ENCODE assay signal across 18 cellular contexts in the genomic region with DNA sequence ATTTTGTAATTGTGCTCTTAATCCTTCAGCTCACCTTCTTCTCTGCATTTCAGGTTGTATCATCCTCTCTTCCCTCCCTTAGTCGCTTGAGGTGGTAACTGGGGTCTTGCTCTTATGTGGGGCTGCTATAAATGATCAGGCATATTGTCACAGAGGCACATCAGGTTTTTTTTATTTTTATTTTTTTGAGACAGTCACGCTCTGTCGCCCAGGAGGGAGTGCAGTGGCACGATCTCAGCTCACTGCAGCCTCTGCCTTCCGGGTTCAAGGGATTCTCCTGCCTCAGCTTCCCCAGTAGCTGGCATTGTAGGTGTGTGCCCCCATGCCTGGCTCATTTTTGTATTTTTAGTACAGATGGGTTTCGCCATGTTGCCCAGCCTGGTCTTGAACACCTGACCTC. TPM values are rescaled to one million over a fixed set of nuclear protein-coding genes. Genes with fewer than 3 reads are reported as not detected.
DNase-seq lines count a peak whose midpoint lies in the region; ATAC-seq and TF ChIP-seq lines count a peak whose summit lies in the region.
"Had no signal": no experiment of that assay in that cellular context is flagged by ENCODE, and none has a peak within 500 bp of the region (broad histone marks: within the 10 kb centered on the region; RNA-seq: fewer than 3 reads in every experiment).

No MANE protein-coding gene starts in this region.

- CTCF ChIA-PET in CD8-positive, alpha-beta T cell (lab: Charles Lee): no interaction called here

- no peaks in the 10 kb centered on the region for H3K9me3 Mint-ChIP-seq in activated T-cell treated with anti-CD3 and anti-CD28 coated beads, Interleukin-2, amount 50 U/mL, for 24 hours
- no peaks in the 10 kb centered on the region for H3K9me3 Mint-ChIP-seq in activated T-cell treated with anti-CD3 and anti-CD28 coated beads, Interleukin-2, amount 50 U/mL, for 4 hours
- H3K9me3 Mint-ChIP-seq in CD8-positive, alpha-beta T cell: no peaks in the 10 kb centered on the region
- H3K9me3 Mint-ChIP-seq in activated naive CD8-positive, alpha-beta T cell (ENCODE audit: low read depth): no peaks in the 10 kb centered on the region
- H3K9me3 Mint-ChIP-seq in naive thymus-derived CD8-positive, alpha-beta T cell: no peaks in the 10 kb centered on the region

- H3K79me2 ChIP-seq in GM23248 (ENCODE audit: insufficient read depth): peaks cover 100% of the 10 kb centered on the region

- H3F3A ChIP-seq in GM23248 (ENCODE audit: insufficient read depth): peaks cover 67% of the 10 kb centered on the region

- peaks cover 71% of the 10 kb centered on the region for H3K4me1 Mint-ChIP-seq in activated T-cell treated with anti-CD3 and anti-CD28 coated beads, Interleukin-2, amount 50 U/mL, for 24 hours (ENCODE audit: low read depth)
- H3K4me1 Mint-ChIP-seq in activated T-cell treated with anti-CD3 and anti-CD28 coated beads, Interleukin-2, amount 50 U/mL, for 4 hours (ENCODE audit: low read depth): peaks cover 41% of the 10 kb centered on the region
- H3K4me1 Mint-ChIP-seq in CD8-positive, alpha-beta T cell (ENCODE audit: low read depth): peaks cover 69% of the 10 kb centered on the region
- peaks cover 56% of the 10 kb centered on the region for H3K4me1 Mint-ChIP-seq in activated naive CD8-positive, alpha-beta T cell (ENCODE audit: low read depth)
- H3K4me1 Mint-ChIP-seq in naive thymus-derived CD8-positive, alpha-beta T cell: peaks cover 16 to 66% (median 51%) of the 10 kb centered on the region in 4 donors

- H3K27me3 Mint-ChIP-seq in activated T-cell treated with anti-CD3 and anti-CD28 coated beads, Interleukin-2, amount 50 U/mL, for 24 hours: no peaks in the 10 kb centered on the region
- no peaks in the 10 kb centered on the region for H3K27me3 Mint-ChIP-seq in activated T-cell treated with anti-CD3 and anti-CD28 coated beads, Interleukin-2, amount 50 U/mL, for 4 hours (ENCODE audit: low read depth)
- no peaks in the 10 kb centered on the region for H3K27me3 Mint-ChIP-seq in CD8-positive, alpha-beta T cell (ENCODE audit: low read depth)
- H3K27me3 Mint-ChIP-seq in activated naive CD8-positive, alpha-beta T cell: no peaks in the 10 kb centered on the region
- H3K27me3 Mint-ChIP-seq in naive thymus-derived CD8-positive, alpha-beta T cell: no peaks in the 10 kb centered on the region

- POLR2A ChIA-PET in CD8-positive, alpha-beta T cell (lab: Charles Lee): no interaction called here
- POLR2A ChIA-PET in naive thymus-derived CD8-positive, alpha-beta T cell (lab: Charles Lee): no interaction called here

- no peaks in the 10 kb centered on the region for H3K9me3 ChIP-seq in CD8-positive, alpha-beta T cell (ENCODE audit: low read length)
- H3K9me3 ChIP-seq in GM23248 (ENCODE audit: low read depth) (no peaks in the 10 kb centered on the region), right atrium auricular region (no peaks in the 10 kb centered on the region)

- in situ Hi-C loops in GM23248 (cut with MboI): no loop called here

- H3K4me2 ChIP-seq in GM23248 (ENCODE audit: unreplicated experiment): no peak overlapping the region

- no peak overlapping the region for H3K4me3 Mint-ChIP-seq in activated T-cell treated with anti-CD3 and anti-CD28 coated beads, Interleukin-2, amount 50 U/mL, for 24 hours
- H3K4me3 Mint-ChIP-seq in activated T-cell treated with anti-CD3 and anti-CD28 coated beads, Interleukin-2, amount 50 U/mL, for 4 hours: no peak overlapping the region
- no peak overlapping the region for H3K4me3 Mint-ChIP-seq in CD8-positive, alpha-beta T cell
- no peak overlapping the region for H3K4me3 Mint-ChIP-seq in activated naive CD8-positive, alpha-beta T cell
- H3K4me3 Mint-ChIP-seq in naive thymus-derived CD8-positive, alpha-beta T cell: peak overlapping the region in 1 of 10 donors; percentile 57

- 92% methylated on average over 6 of the region's 6 CpGs for WGBS in GM23248 (ENCODE audit: low coverage in 1 of 2, low lambda C conversion rate in 2 of 2, missing lambda C conversion rate in 2 of 2), 2 experiments

- H2AFZ ChIP-seq in GM23248: no peak overlapping the region

- H3K27me3 ChIP-seq in CD8-positive, alpha-beta T cell (ENCODE audit: insufficient read depth, low read length): no peaks in the 10 kb centered on the region
- no peaks in the 10 kb centered on the region for H3K27me3 ChIP-seq in GM23248 (replicated peaks; ENCODE audit: insufficient read depth)
- no peaks in the 10 kb centered on the region for H3K27me3 ChIP-seq in right atrium auricular region

- H3K9ac ChIP-seq in GM23248: no peak overlapping the region

- H3K36me3 Mint-ChIP-seq in activated T-cell treated with anti-CD3 and anti-CD28 coated beads, Interleukin-2, amount 50 U/mL, for 24 hours (ENCODE audit: low read depth): peaks cover 96% of the 10 kb centered on the region
- peaks cover 50% of the 10 kb centered on the region for H3K36me3 Mint-ChIP-seq in activated T-cell treated with anti-CD3 and anti-CD28 coated beads, Interleukin-2, amount 50 U/mL, for 4 hours (ENCODE audit: insufficient read depth)
- H3K36me3 Mint-ChIP-seq in CD8-positive, alpha-beta T cell: peaks cover 89% of the 10 kb centered on the region
- H3K36me3 Mint-ChIP-seq in activated naive CD8-positive, alpha-beta T cell: peaks cover 2% of the 10 kb centered on the region
- H3K36me3 Mint-ChIP-seq in naive thymus-derived CD8-positive, alpha-beta T cell: peaks cover 0 to 87% (median 13%) of the 10 kb centered on the region in 3 donors

- ATAC-seq in activated T-cell treated with anti-CD3 and anti-CD28 coated beads, Interleukin-2, amount 50 U/mL, for 4 hours: no peak
- ATAC-seq in CD8-positive, alpha-beta T cell: no peak
- ATAC-seq in naive thymus-derived CD8-positive, alpha-beta T cell: no peak

- DNase-seq in activated T-cell treated with anti-CD3 and anti-CD28 coated beads, Interleukin-2, amount 50 U/mL, for 24 hours: no peak
- DNase-seq in activated T-cell treated with anti-CD3 and anti-CD28 coated beads, Interleukin-2, amount 50 U/mL, for 4 hours: no peak
- DNase-seq in CD8-positive, alpha-beta T cell: no peak
- no peak for DNase-seq in naive thymus-derived CD8-positive, alpha-beta T cell
- DNase-seq in GM23248 (no peak), germinal center (ENCODE audit: low spot score) (no peak), right atrium auricular region (ENCODE audit: low spot score) (no peak)
- DNase-seq: Calu3, GOT3, KG1, NCI-H1436, NCI-H2029, NCI-H2171 treated with DMSO at 0.1 percent for 48 hours, NCI-H446 treated with DMSO at 0.1 percent for 48 hours, NCI-H748 treated with DMSO at 0.1 percent for 48 hours had no signal

- peaks cover 44% of the 10 kb centered on the region for H3K36me3 ChIP-seq in CD8-positive, alpha-beta T cell (ENCODE audit: insufficient read depth, low read length)
- H3K36me3 ChIP-seq in GM23248 (ENCODE audit: low read depth) (peaks cover 85% of the 10 kb centered on the region), right atrium auricular region (peaks cover 86% of the 10 kb centered on the region)

- peaks cover 24% of the 10 kb centered on the region for H4K20me1 ChIP-seq in GM23248 (ENCODE audit: insufficient read depth)

- H3K27ac ChIP-seq in CD8-positive, alpha-beta T cell (ENCODE audit: low read depth, low read length): no peak overlapping the region
- no peak overlapping the region for H3K27ac ChIP-seq in GM23248
- no peak overlapping the region for H3K27ac ChIP-seq in right atrium auricular region
- H3K27ac ChIP-seq: C4-2B, RWPE1 had no signal

- peak overlapping the region; percentile 74 for H3K27ac Mint-ChIP-seq in activated T-cell treated with anti-CD3 and anti-CD28 coated beads, Interleukin-2, amount 50 U/mL, for 24 hours
- peak overlapping the region; percentile 56 for H3K27ac Mint-ChIP-seq in CD8-positive, alpha-beta T cell
- H3K27ac Mint-ChIP-seq in activated naive CD8-positive, alpha-beta T cell: peak overlapping the region; percentile 80
- peak overlapping the region in 7 of 10 donors; percentile 8 to 90 (median 52) for H3K27ac Mint-ChIP-seq in naive thymus-derived CD8-positive, alpha-beta T cell

- intact Hi-C loops in CD8-positive, alpha-beta T cell (cut with DNase I, micrococcal nuclease): no loop called here

- no peak overlapping the region for H3K4me3 ChIP-seq in CD8-positive, alpha-beta T cell (ENCODE audit: low read depth, low read length)
- H3K4me3 ChIP-seq in GM23248 (no peak overlapping the region), right atrium auricular region (no peak overlapping the region)

- TF ChIP-seq CTCF in CD8-positive, alpha-beta T cell (IDR thresholded peaks at IDR 0.05): no peak
- no peak for TF ChIP-seq CTCF in right atrium auricular region (IDR thresholded peaks at IDR 0.05)

- peaks cover 36% of the 10 kb centered on the region for H3K4me1 ChIP-seq in CD8-positive, alpha-beta T cell (ENCODE audit: insufficient read depth, low read length)
- H3K4me1 ChIP-seq in GM23248 (ENCODE audit: insufficient read depth): peaks cover 40% of the 10 kb centered on the region
- peaks cover 0 to 8% of the 10 kb centered on the region in 2 donors for H3K4me1 ChIP-seq in right atrium auricular region

- no peaks in the 10 kb centered on the region for H3K9me2 ChIP-seq in GM23248 (ENCODE audit: insufficient read depth)

RNA-seq across cellular contexts. Expression of a gene that starts 9.9 kb away (rescaled TPM):
- total RNA-seq in activated T-cell treated with anti-CD3 and anti-CD28 coated beads, Interleukin-2, amount 50 U/mL, for 4 hours: 100 to 1,000 TPM; 361 to 373 (median 372) TPM
- total RNA-seq in CD8-positive, alpha-beta T cell: 100 to 1,000 TPM; 296 to 307 TPM
- total RNA-seq in naive thymus-derived CD8-positive, alpha-beta T cell: 100 to 1,000 TPM; 210 to 226 TPM
- polyA plus RNA-seq in naive thymus-derived CD8-positive, alpha-beta T cell: 10 to 100 TPM; 41.7 to 82.2 (median 60.3) TPM
- total RNA-seq in GM23248 (2014; rRNA removed; shearing (Covaris generic)): 155 TPM in 2 replicates
- 37.0 and 41.8 TPM in 2 replicates for polyA plus RNA-seq in GM23248 (2016; fragmentation: Nextera tagmentation; extraction: Ambion mirVana)
- 100 to 1,000 TPM; 108 to 122 TPM for total RNA-seq in right atrium auricular region
